14 cellular contexts compared by ENCODE assay signal in the genomic region with DNA sequence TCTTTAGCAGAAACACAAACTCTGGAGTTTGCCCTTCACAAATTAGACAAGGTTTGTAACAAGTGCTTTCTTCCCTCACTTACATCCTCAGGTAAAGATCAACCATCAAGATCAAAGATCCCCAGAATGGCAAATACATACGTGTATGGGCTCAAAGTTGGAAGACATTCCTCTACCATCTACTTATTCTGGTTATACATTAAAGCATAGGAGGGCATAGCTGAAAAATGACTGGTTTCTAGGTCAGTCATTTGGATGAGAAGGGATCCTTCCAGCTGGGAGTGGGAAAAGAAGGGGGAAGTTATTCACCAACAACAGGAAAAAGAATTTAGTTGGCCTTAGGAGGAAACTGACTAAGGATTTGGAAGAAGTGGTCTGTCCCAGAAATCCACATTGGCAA. TPM values are rescaled to one million over a fixed set of nuclear protein-coding genes. Genes with fewer than 3 reads are reported as not detected.
A peak's percentile ranks its signal among the peaks of the same experiment; 100 is the strongest.
DNase-seq lines count a peak whose midpoint lies in the region; ATAC-seq and TF ChIP-seq lines count a peak whose summit lies in the region.
"Had no signal": no experiment of that assay in that cellular context is flagged by ENCODE, and none has a peak within 500 bp of the region (broad histone marks: within the 10 kb centered on the region; RNA-seq: fewer than 3 reads in every experiment).

No MANE protein-coding gene starts in this region.

- peak overlapping the region; percentile 87 to 99 (median 95) for H3K4me3 Mint-ChIP-seq in nephron
- peak overlapping the region; percentile 87 for H3K4me3 Mint-ChIP-seq in type B pancreatic cell

- H3K36me3 Mint-ChIP-seq in nephron (ENCODE audit: low read depth) (no peaks in the 10 kb centered on the region), type B pancreatic cell (peaks cover 9% of the 10 kb centered on the region)

- peaks cover 8% of the 10 kb centered on the region for H3F3A ChIP-seq in SK-N-SH (replicated peaks; ENCODE audit: insufficient read depth)

- CTCF ChIA-PET in SK-N-SH (lab: Yijun Ruan, JAX): interaction anchor here (2.0 kb wide), 1 partner anchor 125 kb away, joined by 5 read pairs; no protein-coding TSS in a partner anchor

- DNase-seq in SK-N-SH (no peak), esophagus muscularis mucosa (ENCODE audit: extremely low spot score) (no peak), type B pancreatic cell (ENCODE audit: extremely low spot score, unreplicated experiment) (no peak), OCI-M1 (lab: John Stamatoyannopoulos, UW) (no peak)
- DNase-seq: effector CD4-positive, alpha-beta T cell; small intestine had no signal

- no peak for TF ChIP-seq CTCF in SK-N-SH (IDR thresholded peaks at IDR 0.05)
- TF ChIP-seq CTCF in esophagus muscularis mucosa (IDR thresholded peaks at IDR 0.05): no peak
- TF ChIP-seq CTCF in nephron (IDR thresholded peaks at IDR 0.05; ENCODE audit: unreplicated experiment in 3 of 3): no peak
- TF ChIP-seq CTCF in type B pancreatic cell (conservative IDR thresholded peaks at IDR 0.05): no peak

- no peaks in the 10 kb centered on the region for H3K9me3 ChIP-seq in SK-N-SH
- H3K9me3 ChIP-seq in esophagus muscularis mucosa: no peaks in the 10 kb centered on the region

- H3K27ac ChIP-seq in SK-N-SH (ENCODE audit: low read depth in 2 of 2, low read length in 1 of 2): peak overlapping the region in 1 of 2 experiments; percentile 66; a peak in 2 of 4 replicates
- peak overlapping the region; percentile 84 to 89 (median 86) for H3K27ac ChIP-seq in esophagus muscularis mucosa (replicated peaks in 1 of 4)
- H3K27ac ChIP-seq: 22Rv1, KMS-11 had no signal

- H3K4me1 Mint-ChIP-seq in nephron (peaks cover 58% of the 10 kb centered on the region), type B pancreatic cell (ENCODE audit: unreplicated experiment) (peaks cover 63% of the 10 kb centered on the region)

- H3K36me3 ChIP-seq in SK-N-SH (replicated peaks in 1 of 2; ENCODE audit: control insufficient read depth in 1 of 2, insufficient read depth in 2 of 2, low read length in 1 of 2) (peaks cover 0 to under 1% of the 10 kb centered on the region in 2 experiments), esophagus muscularis mucosa (no peaks in the 10 kb centered on the region)

- peaks cover 67% of the 10 kb centered on the region for H3K79me2 ChIP-seq in SK-N-SH (ENCODE audit: insufficient read depth)

- peak overlapping the region; percentile 84 for H3K9ac ChIP-seq in SK-N-SH
- H3K9ac ChIP-seq: KMS-11 had no signal

- H3K9me2 ChIP-seq in SK-N-SH: no peaks in the 10 kb centered on the region

- no peak for TF ChIP-seq EP300 in SK-N-SH (IDR thresholded peaks at IDR 0.05; ENCODE audit: borderline replicate concordance in 1 of 2, low read depth in 1 of 2, low read length in 1 of 2)
- TF ChIP-seq EP300 in esophagus muscularis mucosa (IDR thresholded peaks at IDR 0.05): no peak

- peaks cover 4% of the 10 kb centered on the region; the same call in 1 of the 2 replicates for H4K20me1 ChIP-seq in SK-N-SH (ENCODE audit: insufficient read depth)

- peak overlapping the region; percentile 82 for H3K4me2 ChIP-seq in SK-N-SH
- H3K4me2 ChIP-seq: KMS-11 had no signal

- ATAC-seq in SK-N-SH treated with all-trans-retinoic acid at 6 μM for 48 hours (no peak), GM18511 (IDR thresholded peaks at IDR 0.05; ENCODE audit: unreplicated experiment) (no peak), GM21529 (IDR thresholded peaks at IDR 0.05; ENCODE audit: unreplicated experiment) (no peak)

- peaks cover 2 to 15% of the 10 kb centered on the region in 2 experiments for H3K4me1 ChIP-seq in SK-N-SH (ENCODE audit: control insufficient read depth in 1 of 2, insufficient read depth in 2 of 2, low read depth in 1 of 2, low read length in 1 of 2)
- peaks cover 32 to 86% (median 81%) of the 10 kb centered on the region in 4 donors for H3K4me1 ChIP-seq in esophagus muscularis mucosa

- no peaks in the 10 kb centered on the region for H3K9me3 Mint-ChIP-seq in nephron
- H3K9me3 Mint-ChIP-seq in type B pancreatic cell: no peaks in the 10 kb centered on the region

- no peak overlapping the region for H2AFZ ChIP-seq in SK-N-SH (ENCODE audit: low read depth)

- peak overlapping the region; percentile 83 to 96 (median 85) for H3K27ac Mint-ChIP-seq in nephron
- peak overlapping the region; percentile 28 for H3K27ac Mint-ChIP-seq in type B pancreatic cell

- H3K27me3 Mint-ChIP-seq in nephron (ENCODE audit: low read depth): no peaks in the 10 kb centered on the region
- no peaks in the 10 kb centered on the region for H3K27me3 Mint-ChIP-seq in type B pancreatic cell

- POLR2A ChIA-PET in SK-N-SH (lab: Yijun Ruan, JAX): no interaction called here

- TF ChIP-seq RAD21 in SK-N-SH (IDR thresholded peaks at IDR 0.05; ENCODE audit: low read length): no peak

- TF ChIP-seq POLR2A in esophagus muscularis mucosa (IDR thresholded peaks at IDR 0.05; ENCODE audit: low read depth): no peak

- intact Hi-C loops in esophagus muscularis mucosa (cut with DNase I): loop anchor here (5.0 kb wide), 1 partner anchor 94 kb away; no protein-coding TSS in a partner anchor

- 21% methylated on average over 1 of the region's 1 CpG for WGBS in SK-N-SH (ENCODE audit: low lambda C conversion rate)
- WGBS in esophagus muscularis mucosa: 50% methylated on average over 1 of the region's 1 CpG

- H3K4me3 ChIP-seq in SK-N-SH (ENCODE audit: low read depth in 2 of 2, low read length in 1 of 2) (peak overlapping the region; percentile 52 to 57; a peak in 3 of 4 replicates), esophagus muscularis mucosa (peak overlapping the region; percentile 60 to 75 (median 66))

- H3K27me3 ChIP-seq in SK-N-SH (ENCODE audit: insufficient read depth) (no peaks in the 10 kb centered on the region; the same call in 1 of the 2 replicates), esophagus muscularis mucosa (no peaks in the 10 kb centered on the region)

TF ChIP-seq in SK-N-SH, 30 proteins besides CTCF, POLR2A, EP300 and RAD21 (continues in another document):
- TF ChIP-seq RXRA (IDR thresholded peaks at IDR 0.05; ENCODE audit: borderline replicate concordance, low read depth): no peak
- TF ChIP-seq NRF1 (IDR thresholded peaks at IDR 0.05; ENCODE audit: low read depth, low read length): no peak
- no peak for TF ChIP-seq JUND (IDR thresholded peaks at IDR 0.05)
- no peak for TF ChIP-seq YY1 (IDR thresholded peaks at IDR 0.05; ENCODE audit: low read depth)

TF ChIP-seq in SK-N-SH treated with all-trans-retinoic acid at 6 μM for 48 hours, 23 proteins besides CTCF, POLR2A, EP300 and RAD21:
- TF ChIP-seq ZNF70 (CRISPR knock-in tag; IDR thresholded peaks at IDR 0.05) (no peak), SNAI2 (CRISPR knock-in tag; IDR thresholded peaks at IDR 0.05) (no peak), ZNF565 (CRISPR knock-in tag; conservative IDR thresholded peaks at IDR 0.05; ENCODE audit: low read depth) (no peak)
- TF ChIP-seq, protein P1, sequence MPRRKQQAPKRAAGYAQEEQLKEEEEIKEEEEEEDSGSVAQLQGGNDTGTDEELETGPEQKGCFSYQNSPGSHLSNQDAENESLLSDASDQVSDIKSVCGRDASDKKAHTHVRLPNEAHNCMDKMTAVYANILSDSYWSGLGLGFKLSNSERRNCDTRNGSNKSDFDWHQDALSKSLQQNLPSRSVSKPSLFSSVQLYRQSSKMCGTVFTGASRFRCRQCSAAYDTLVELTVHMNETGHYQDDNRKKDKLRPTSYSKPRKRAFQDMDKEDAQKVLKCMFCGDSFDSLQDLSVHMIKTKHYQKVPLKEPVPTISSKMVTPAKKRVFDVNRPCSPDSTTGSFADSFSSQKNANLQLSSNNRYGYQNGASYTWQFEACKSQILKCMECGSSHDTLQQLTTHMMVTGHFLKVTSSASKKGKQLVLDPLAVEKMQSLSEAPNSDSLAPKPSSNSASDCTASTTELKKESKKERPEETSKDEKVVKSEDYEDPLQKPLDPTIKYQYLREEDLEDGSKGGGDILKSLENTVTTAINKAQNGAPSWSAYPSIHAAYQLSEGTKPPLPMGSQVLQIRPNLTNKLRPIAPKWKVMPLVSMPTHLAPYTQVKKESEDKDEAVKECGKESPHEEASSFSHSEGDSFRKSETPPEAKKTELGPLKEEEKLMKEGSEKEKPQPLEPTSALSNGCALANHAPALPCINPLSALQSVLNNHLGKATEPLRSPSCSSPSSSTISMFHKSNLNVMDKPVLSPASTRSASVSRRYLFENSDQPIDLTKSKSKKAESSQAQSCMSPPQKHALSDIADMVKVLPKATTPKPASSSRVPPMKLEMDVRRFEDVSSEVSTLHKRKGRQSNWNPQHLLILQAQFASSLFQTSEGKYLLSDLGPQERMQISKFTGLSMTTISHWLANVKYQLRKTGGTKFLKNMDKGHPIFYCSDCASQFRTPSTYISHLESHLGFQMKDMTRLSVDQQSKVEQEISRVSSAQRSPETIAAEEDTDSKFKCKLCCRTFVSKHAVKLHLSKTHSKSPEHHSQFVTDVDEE (CRISPR knock-in tag; IDR thresholded peaks at IDR 0.05): no peak

RNA-seq across cellular contexts. Expression of gene DAB2, which starts 1.9 kb away (rescaled TPM):
- polyA plus RNA-seq in SK-N-SH (2012; rRNA removed): 23.7 and 39.9 TPM in 2 replicates
- 32.4 and 34.4 TPM in 2 replicates for polyA plus RNA-seq in SK-N-SH (2012; cell fraction: cytosol; rRNA removed)
- polyA plus RNA-seq in SK-N-SH (2012; cell fraction: nucleus; rRNA removed): 26.5 and 64.3 TPM in 2 replicates
- 10 to 100 TPM; 48.7 to 84.3 (median 55.1) TPM for total RNA-seq in esophagus muscularis mucosa
- 24.2 and 91.6 TPM in 2 replicates for total RNA-seq in type B pancreatic cell (ENCODE audit: low replicate concordance)

RNA-seq across cellular contexts. Expression of gene C9, which starts 58.6 kb away (rescaled TPM):
- polyA plus RNA-seq in SK-N-SH (2012; rRNA removed): not detected in 2 replicates
- not detected in 2 replicates for polyA plus RNA-seq in SK-N-SH (2012; cell fraction: cytosol; rRNA removed)
- polyA plus RNA-seq in SK-N-SH (2012; cell fraction: nucleus; rRNA removed): not detected in 2 replicates
- total RNA-seq in esophagus muscularis mucosa (not detected), type B pancreatic cell (ENCODE audit: low replicate concordance) (not detected in 2 replicates)
- total RNA-seq: Daoy, OCI-LY7 had no signal
- polyA plus RNA-seq: small intestine had no signal
